In the genomic region with DNA sequence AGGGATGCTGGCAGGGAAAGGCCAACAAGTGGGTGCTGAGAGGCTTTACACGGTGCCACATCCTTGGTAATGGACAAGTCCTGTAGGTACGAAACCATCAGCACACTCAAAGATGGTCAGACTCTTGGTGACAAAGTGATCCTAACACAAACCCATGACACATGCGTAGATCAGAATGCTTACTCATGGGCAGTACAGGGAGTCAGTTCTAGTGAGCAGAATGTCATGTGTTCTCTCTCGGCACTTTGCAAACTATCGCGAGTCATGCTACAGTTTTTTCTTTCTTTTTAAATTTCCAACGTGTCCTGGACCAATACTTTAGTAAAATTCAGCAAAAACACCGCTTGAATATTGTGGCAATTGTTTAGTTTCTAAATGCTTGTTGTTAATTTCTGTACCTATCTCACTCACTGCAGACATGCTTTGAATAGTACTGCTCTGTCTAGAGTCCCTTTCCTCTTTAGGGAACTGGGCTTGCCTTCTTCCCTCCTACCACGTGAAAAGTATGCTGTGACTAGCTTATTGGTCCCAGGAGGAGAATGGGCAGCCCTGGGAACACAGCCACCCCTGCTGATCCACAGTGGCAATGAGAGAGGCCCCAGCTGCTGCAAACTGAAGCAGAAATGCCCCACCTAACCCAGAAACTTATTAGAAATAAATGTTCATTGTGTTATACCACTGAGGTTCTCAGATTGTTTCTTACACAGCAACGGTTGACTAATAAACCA, we compare ENCODE assay signal across 10 cellular contexts.
DNase-seq lines count a peak whose midpoint lies in the region; ATAC-seq and TF ChIP-seq lines count a peak whose summit lies in the region.
"Had no signal": no experiment of that assay in that cellular context is flagged by ENCODE, and none has a peak within 500 bp of the region (broad histone marks: within the 10 kb centered on the region; RNA-seq: fewer than 3 reads in every experiment).

No MANE protein-coding gene starts in this region.

- no peaks in the 10 kb centered on the region for H3K27me3 ChIP-seq in IMR-90 (ENCODE audit: control insufficient read depth, insufficient read depth, low read length)
- no peaks in the 10 kb centered on the region for H3K27me3 ChIP-seq in dorsolateral prefrontal cortex
- no peaks in the 10 kb centered on the region for H3K27me3 ChIP-seq in prostate gland (replicated peaks; ENCODE audit: insufficient read depth)
- H3K27me3 ChIP-seq: upper lobe of left lung had no signal

- H2BK120ac ChIP-seq in IMR-90 (ENCODE audit: low read depth, low read length) = peak overlapping the region; percentile 77

- peak overlapping the region; percentile 69 for H2BK5ac ChIP-seq in IMR-90 (ENCODE audit: low read depth, low read length, poor library complexity, severe bottlenecking)

- intact Hi-C loops in IMR-90 (cut with micrococcal nuclease) = no loop called here
- intact Hi-C loops in dorsolateral prefrontal cortex (cut with DNase I) = loop anchor here in 1 of 2 donors (5.0 kb wide), 1 partner anchor 63 kb away; a partner anchor contains a TSS
- intact Hi-C loops in prostate gland (cut with DNase I) = no loop called here

- H3K23ac ChIP-seq in IMR-90 (ENCODE audit: low read depth, low read length) = peak overlapping the region; percentile 78; the same call in 1 of the 2 replicates

- H3K4me3 ChIP-seq in IMR-90 (ENCODE audit: insufficient read depth, low read depth, low read length) (peak overlapping the region; percentile 19; the same call in 1 of the 2 replicates), dorsolateral prefrontal cortex (peak overlapping the region in 52 of 59 donors; percentile 0 to 60 (median 32)), prostate gland (no peak overlapping the region)
- H3K4me3 ChIP-seq: upper lobe of left lung had no signal

- H2AK5ac ChIP-seq in IMR-90 (ENCODE audit: low read depth, low read length) = peak overlapping the region; percentile 18; the same call in 1 of the 2 replicates

- H3K4me1 ChIP-seq in IMR-90 (ENCODE audit: control insufficient read depth, insufficient read depth, low read length) = peaks cover 5% of the 10 kb centered on the region; the same call in 1 of the 2 replicates
- H3K4me1 ChIP-seq in prostate gland (replicated peaks) = peaks cover 2% of the 10 kb centered on the region

- H3K27ac ChIP-seq in IMR-90 (ENCODE audit: insufficient read depth, low read length) (0 out of 2 replicates have a peak overlapping the region, but pooled peaks have one; percentile 3), dorsolateral prefrontal cortex (peak overlapping the region in 58 of 59 donors; percentile 20 to 93 (median 76)), prostate gland (no peak overlapping the region)
- H3K27ac ChIP-seq: upper lobe of left lung had no signal

- peaks cover 40 to 71% of the 10 kb centered on the region in 2 experiments for H3K79me1 ChIP-seq in IMR-90 (ENCODE audit: low read depth in 1 of 2, low read length in 2 of 2)

- H4K20me1 ChIP-seq in IMR-90 (ENCODE audit: insufficient read depth, low read length) = no peaks in the 10 kb centered on the region; the same call in 1 of the 2 replicates

- DNase-seq in ACHN (peak; percentile 71), IMR-90 (peak; percentile 90), dorsolateral prefrontal cortex (peak in 9 of 10 donors; percentile 44 to 79 (median 65)), medulla oblongata (ENCODE audit: extremely low spot score) (peak; percentile 93), HEK293T (ENCODE audit: extremely low spot score) (no peak), prostate gland (ENCODE audit: low spot score) (no peak)
- DNase-seq: activated T-cell treated with anti-CD3 and anti-CD28 coated beads, Interleukin-2, amount 50 U/mL, for 72 hours; upper lobe of left lung had no signal

- no peak overlapping the region for H2BK15ac ChIP-seq in IMR-90 (ENCODE audit: low read depth, low read length)

- BruUV-seq in IMR-90 (replicated peaks; lab: Mats Ljungman, UMichigan) = no TSS peak

- H3K36me3 ChIP-seq in IMR-90 (ENCODE audit: control insufficient read depth, insufficient read depth, low read length) (peaks cover 5% of the 10 kb centered on the region), prostate gland (no peaks in the 10 kb centered on the region)
- H3K36me3 ChIP-seq: upper lobe of left lung had no signal

- H3K4me2 ChIP-seq in IMR-90 (ENCODE audit: low read depth, low read length) = peak overlapping the region; percentile 67; the same call in 1 of the 2 replicates

- CTCF ChIA-PET in IMR-90 (lab: Yijun Ruan, JAX) (interaction anchor here (1.5 kb wide), 1 partner anchor 11 kb away, joined by 5 read pairs; no protein-coding TSS in a partner anchor), HEK293T (lab: Yijun Ruan, JAX) (no interaction called here)

- TF ChIP-seq CTCF in IMR-90 (conservative IDR thresholded peaks at IDR 0.05; ENCODE audit: low read depth, low read length) (no peak), dorsolateral prefrontal cortex (IDR thresholded peaks at IDR 0.05 in 54 of 56, conservative IDR thresholded peaks at IDR 0.05 in 2 of 56; ENCODE audit: low read depth in 1 of 56, partially characterized antibody in 56 of 56) (peak in 10 of 56 donors; percentile 12 to 33 (median 17)), prostate gland (IDR thresholded peaks at IDR 0.05) (no peak)

- peak overlapping the region in 1 of 2 experiments; percentile 44; a peak in 1 of 4 replicates for H4K8ac ChIP-seq in IMR-90 (ENCODE audit: low read depth in 2 of 2, low read length in 2 of 2)

- ATAC-seq in IMR-90 (ENCODE audit: low read depth) (peak; percentile 84), HG02623 (IDR thresholded peaks at IDR 0.05; ENCODE audit: unreplicated experiment) (no peak), HG02884 (IDR thresholded peaks at IDR 0.05; ENCODE audit: unreplicated experiment) (no peak)

- TF ChIP-seq RAD21 in IMR-90 (IDR thresholded peaks at IDR 0.05; ENCODE audit: low read length) = no peak

- in situ Hi-C loops in ACHN (cut with HindIII; ENCODE audit: low pct_ligation_motif_present, low pct_unique_long_range_greater_than_20kb, low sequenced_read_pairs) (no loop called here), IMR-90 (cut with MboI; ENCODE audit: low sequenced_read_pairs) (no loop called here)

- H2AFZ ChIP-seq in IMR-90 (replicated peaks; ENCODE audit: low read length, poor library complexity) = peak overlapping the region; percentile 82

- peak overlapping the region; percentile 4; the same call in 1 of the 2 replicates for H4K91ac ChIP-seq in IMR-90 (ENCODE audit: insufficient read depth, low read depth, low read length)

- dilution Hi-C loops in IMR-90 (cut with HindIII; ENCODE audit: low sequenced_read_pairs, unreplicated experiment) = no loop called here

- TF ChIP-seq POLR2A in IMR-90 (IDR thresholded peaks at IDR 0.05; ENCODE audit: low read depth, low read length) (no peak), prostate gland (IDR thresholded peaks at IDR 0.05) (no peak)

- peak overlapping the region; percentile 64 for H3K4ac ChIP-seq in IMR-90 (ENCODE audit: low read depth, low read length)

- peak overlapping the region; percentile 86 for H3K14ac ChIP-seq in IMR-90 (replicated peaks; ENCODE audit: low read depth, low read length)

- H3K9ac ChIP-seq in IMR-90 (ENCODE audit: low read depth, low read length) = no peak overlapping the region

- H3K56ac ChIP-seq in IMR-90 (ENCODE audit: extremely low read depth, insufficient read depth, low read length) = no peak overlapping the region

- POLR2A ChIA-PET in IMR-90 (lab: Charles Lee; ENCODE audit: unreplicated experiment) (no interaction called here), HEK293T (lab: Yijun Ruan, JAX) (no interaction called here)

- peak overlapping the region; percentile 0; the same call in 1 of the 2 replicates for H3K18ac ChIP-seq in IMR-90 (ENCODE audit: low read depth, low read length)

- no peak overlapping the region for H2AK9ac ChIP-seq in IMR-90 (replicated peaks; ENCODE audit: low read depth, low read length, poor library complexity)

- peaks cover 7% of the 10 kb centered on the region for H3K9me1 ChIP-seq in IMR-90 (ENCODE audit: insufficient read depth, low read length)

- WGBS in IMR-90 (ENCODE audit: extremely low coverage in 2 of 2, insufficient read length in 1 of 2), 2 experiments = 100% methylated on average over 1 of the region's 10 CpGs; no CpG with 5 or more reads in 1 of the 2 experiments
- 83% methylated on average over 10 of the region's 10 CpGs for WGBS in prostate gland

- H3K9me3 ChIP-seq in IMR-90 (ENCODE audit: control insufficient read depth, insufficient read depth, low read length) = no peaks in the 10 kb centered on the region
- H3K9me3 ChIP-seq in prostate gland = no peaks in the 10 kb centered on the region
- H3K9me3 ChIP-seq: upper lobe of left lung had no signal

- H2BK20ac ChIP-seq in IMR-90 (ENCODE audit: low read depth, low read length) = no peak overlapping the region

- no peak overlapping the region for H4K5ac ChIP-seq in IMR-90 (ENCODE audit: low read depth, low read length)

TF ChIP-seq in IMR-90, 13 proteins besides CTCF, POLR2A, EP300 and RAD21 (continues in another document):
- no peak for TF ChIP-seq RFX5 (IDR thresholded peaks at IDR 0.05; ENCODE audit: low read depth, low read length)
- TF ChIP-seq SMC3 (IDR thresholded peaks at IDR 0.05; ENCODE audit: low read depth, low read length) = no peak
- 0 out of 2 replicates have a peak, but pooled peaks have one; percentile 34 for TF ChIP-seq MAFK (IDR thresholded peaks at IDR 0.05; ENCODE audit: low read depth, low read length)
- TF ChIP-seq BHLHE40 (IDR thresholded peaks at IDR 0.05; ENCODE audit: low read depth, low read length) = no peak

TF ChIP-seq in HEK293T, 16 proteins besides CTCF, POLR2A, EP300 and RAD21:
- TF ChIP-seq LEF1 (IDR thresholded peaks at IDR 0.05; ENCODE audit: borderline replicate concordance) (no peak), FOXA1 (IDR thresholded peaks at IDR 0.05) (no peak), ARNT (IDR thresholded peaks at IDR 0.05) (no peak), NFRKB (IDR thresholded peaks at IDR 0.05) (no peak)
- TF ChIP-seq, protein P1, sequence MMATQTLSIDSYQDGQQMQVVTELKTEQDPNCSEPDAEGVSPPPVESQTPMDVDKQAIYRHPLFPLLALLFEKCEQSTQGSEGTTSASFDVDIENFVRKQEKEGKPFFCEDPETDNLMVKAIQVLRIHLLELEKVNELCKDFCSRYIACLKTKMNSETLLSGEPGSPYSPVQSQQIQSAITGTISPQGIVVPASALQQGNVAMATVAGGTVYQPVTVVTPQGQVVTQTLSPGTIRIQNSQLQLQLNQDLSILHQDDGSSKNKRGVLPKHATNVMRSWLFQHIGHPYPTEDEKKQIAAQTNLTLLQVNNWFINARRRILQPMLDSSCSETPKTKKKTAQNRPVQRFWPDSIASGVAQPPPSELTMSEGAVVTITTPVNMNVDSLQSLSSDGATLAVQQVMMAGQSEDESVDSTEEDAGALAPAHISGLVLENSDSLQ (IDR thresholded peaks at IDR 0.05) = no peak

Comparison
In these comparisons a context has a peak if more than half of its experiments do, and no peak if none do; other contexts are left out.
1. DNase-seq: peak in ACHN (single experiment), IMR-90 (single experiment), dorsolateral prefrontal cortex (9 of 10) and medulla oblongata (single experiment); none in HEK293T (single experiment) and prostate gland (single experiment).
2. H3K27ac ChIP-seq: peak in IMR-90 (single experiment) and dorsolateral prefrontal cortex (58 of 59); none in prostate gland (0 of 2).
3. H3K4me3 ChIP-seq: peak in IMR-90 (single experiment) and dorsolateral prefrontal cortex (52 of 59); none in prostate gland (0 of 2).